In genomic region chr4:4386736-4387392, GRCh38 we compare ENCODE assay signal across 9 cellular contexts. TPM values are rescaled to one million over a fixed set of nuclear protein-coding genes. Genes with fewer than 3 reads are reported as not detected.
DNase-seq lines count a peak whose midpoint lies in the region; ATAC-seq and TF ChIP-seq lines count a peak whose summit lies in the region.
"Had no signal": no experiment of that assay in that cellular context is flagged by ENCODE, and none has a peak within 500 bp of the region (broad histone marks: within the 10 kb centered on the region; RNA-seq: fewer than 3 reads in every experiment).

Gene NSG1 (plus strand): TSS chr4:4387102. CDS start chr4:4387630, 528 bp downstream.

- H3K14ac ChIP-seq in trophoblast cell (ENCODE audit: low read length), result peak within 1 kb of the TSS; percentile 21

- H3K4me2 ChIP-seq in BLaER1 (peak within 1 kb of the TSS; percentile 100), trophoblast cell (ENCODE audit: low read length) (peak within 1 kb of the TSS; percentile 69)

- H2BK5ac ChIP-seq in trophoblast cell (ENCODE audit: low read depth, low read length, poor library complexity), result peak within 1 kb of the TSS; percentile 11

- H3K9me3 ChIP-seq in BLaER1 (no peaks in the 10 kb centered on the region), MG63 (no peaks in the 10 kb centered on the region), trophoblast cell (ENCODE audit: insufficient read depth, low read depth, low read length) (peaks cover 2% of the 10 kb centered on the region)

- intact Hi-C loops in activated T-helper 1 cell treated with anti-CD3 and anti-CD28 coated beads, Interleukin-12 subunit alpha, Interleukin-12 subunit beta, Interleukin-2, Interleukin-4 antibody, amounts not matched to agents 30 ng/mL and 10 ng/mL and 1 ng/mL, durations not matched to agents 14 hours and 24 hours and 36 hours (cut with micrococcal nuclease), result no loop called here

- no peak within 1 kb of the TSS for H3K23ac ChIP-seq in trophoblast cell (ENCODE audit: low read length)

- no peaks in the 10 kb centered on the region for H3K9me3 Mint-ChIP-seq in activated T-helper 1 cell treated with anti-CD3 and anti-CD28 coated beads, Interleukin-12 subunit alpha, Interleukin-12 subunit beta, Interleukin-2, Interleukin-4 antibody, amounts not matched to agents 30 ng/mL and 10 ng/mL and 1 ng/mL, durations not matched to agents 14 hours and 24 hours and 36 hours

- H3K27ac ChIP-seq in BLaER1 (no peak within 1 kb of the TSS), trophoblast cell (ENCODE audit: low read depth, low read length) (no peak within 1 kb of the TSS)

- H2BK120ac ChIP-seq in trophoblast cell (ENCODE audit: insufficient read depth, low read length, poor library complexity), result peak within 1 kb of the TSS; percentile 47

- TF ChIP-seq CTCF in fibroblast of villous mesenchyme (IDR thresholded peaks at IDR 0.05; ENCODE audit: insufficient read depth, low read depth, low read length), result no peak
- TF ChIP-seq CTCF in GM13976 (IDR thresholded peaks at IDR 0.05; ENCODE audit: borderline replicate concordance, control extremely low read depth, extremely low read depth, insufficient read depth, missing control alignments), result no peak

- H3K9ac ChIP-seq in BLaER1 (peak within 1 kb of the TSS; percentile 45; the same call in 1 of the 2 replicates), trophoblast cell (ENCODE audit: low read length) (peak within 1 kb of the TSS; percentile 55)

- peak within 1 kb of the TSS; percentile 48 for H2AFZ ChIP-seq in trophoblast cell (ENCODE audit: insufficient read depth, low read length, poor library complexity)

- peaks cover 44% of the 10 kb centered on the region for H3K27me3 Mint-ChIP-seq in activated T-helper 1 cell treated with anti-CD3 and anti-CD28 coated beads, Interleukin-12 subunit alpha, Interleukin-12 subunit beta, Interleukin-2, Interleukin-4 antibody, amounts not matched to agents 30 ng/mL and 10 ng/mL and 1 ng/mL, durations not matched to agents 14 hours and 24 hours and 36 hours (ENCODE audit: insufficient read depth)

- H3K36me3 Mint-ChIP-seq in activated T-helper 1 cell treated with anti-CD3 and anti-CD28 coated beads, Interleukin-12 subunit alpha, Interleukin-12 subunit beta, Interleukin-2, Interleukin-4 antibody, amounts not matched to agents 30 ng/mL and 10 ng/mL and 1 ng/mL, durations not matched to agents 14 hours and 24 hours and 36 hours (ENCODE audit: low read depth), result no peaks in the 10 kb centered on the region

- H3K36me3 ChIP-seq in BLaER1, result no peaks in the 10 kb centered on the region
- H3K36me3 ChIP-seq in MG63, result no peaks in the 10 kb centered on the region
- peaks cover 4 to 12% of the 10 kb centered on the region in 2 experiments for H3K36me3 ChIP-seq in trophoblast cell (ENCODE audit: control insufficient read depth in 1 of 2, insufficient read depth in 2 of 2, low read length in 2 of 2)

- peak within 1 kb of the TSS; percentile 67 for H4K8ac ChIP-seq in trophoblast cell (ENCODE audit: low read depth, low read length)

- H3K4me3 Mint-ChIP-seq in activated T-helper 1 cell treated with anti-CD3 and anti-CD28 coated beads, Interleukin-12 subunit alpha, Interleukin-12 subunit beta, Interleukin-2, Interleukin-4 antibody, amounts not matched to agents 30 ng/mL and 10 ng/mL and 1 ng/mL, durations not matched to agents 14 hours and 24 hours and 36 hours, result peak within 1 kb of the TSS; percentile 68

- DNase-seq in MG63, result peak; percentile 35
- DNase-seq in activated T-helper 1 cell treated with anti-CD3 and anti-CD28 coated beads, Interleukin-12 subunit alpha, Interleukin-12 subunit beta, Interleukin-2, Interleukin-4 antibody, amounts not matched to agents 30 ng/mL and 10 ng/mL and 1 ng/mL, durations not matched to agents 14 hours and 24 hours and 36 hours (ENCODE audit: low spot score), result no peak
- DNase-seq in fibroblast of villous mesenchyme (ENCODE audit: low read depth), result peak; percentile 27
- peak in 1 of 2 donors; percentile 34 for DNase-seq in trophoblast cell
- DNase-seq in NK-92 (lab: John Stamatoyannopoulos, UW; ENCODE audit: unreplicated experiment), result no peak
- no peak for DNase-seq in GM13976 (ENCODE audit: low spot score)

- H3K4ac ChIP-seq in trophoblast cell (ENCODE audit: low read depth, low read length), result no peak within 1 kb of the TSS

- no peak within 1 kb of the TSS for H3K27ac Mint-ChIP-seq in activated T-helper 1 cell treated with anti-CD3 and anti-CD28 coated beads, Interleukin-12 subunit alpha, Interleukin-12 subunit beta, Interleukin-2, Interleukin-4 antibody, amounts not matched to agents 30 ng/mL and 10 ng/mL and 1 ng/mL, durations not matched to agents 14 hours and 24 hours and 36 hours

- H3K79me2 ChIP-seq in trophoblast cell (ENCODE audit: control insufficient read depth, insufficient read depth, low read length, poor library complexity), result peaks cover 4% of the 10 kb centered on the region

- H3K18ac ChIP-seq in trophoblast cell (ENCODE audit: low read length), result peak within 1 kb of the TSS; percentile 39

- peaks cover 5% of the 10 kb centered on the region for H3K4me1 Mint-ChIP-seq in activated T-helper 1 cell treated with anti-CD3 and anti-CD28 coated beads, Interleukin-12 subunit alpha, Interleukin-12 subunit beta, Interleukin-2, Interleukin-4 antibody, amounts not matched to agents 30 ng/mL and 10 ng/mL and 1 ng/mL, durations not matched to agents 14 hours and 24 hours and 36 hours (ENCODE audit: low read depth)

- peaks cover 28% of the 10 kb centered on the region for H4K20me1 ChIP-seq in BLaER1

- no peak for ATAC-seq in GM18861 (IDR thresholded peaks at IDR 0.05; ENCODE audit: unreplicated experiment)

- no peak within 1 kb of the TSS for H2AK5ac ChIP-seq in trophoblast cell (ENCODE audit: low read length)

- no CpG with 5 or more reads among the region's 87 CpGs for whole genome bisulfite sequencing in trophoblast cell (ENCODE audit: extremely low coverage, insufficient coverage, insufficient read length)

- H3K4me1 ChIP-seq in BLaER1, result peaks cover 29% of the 10 kb centered on the region
- H3K4me1 ChIP-seq in trophoblast cell (ENCODE audit: control insufficient read depth in 1 of 2, insufficient read depth in 2 of 2, low read length in 2 of 2), result peaks cover 14 to 15% of the 10 kb centered on the region in 2 experiments

- peak within 1 kb of the TSS; percentile 56 for H4K12ac ChIP-seq in trophoblast cell (ENCODE audit: low read depth, low read length)

- H3K4me3 ChIP-seq in BLaER1 (peak within 1 kb of the TSS; percentile 76), MG63 (peak within 1 kb of the TSS; percentile 26; the same call in 1 of the 2 replicates), fibroblast of villous mesenchyme (ENCODE audit: low read depth, low read length) (peak within 1 kb of the TSS; percentile 45), trophoblast cell (ENCODE audit: low read depth, low read length) (peak within 1 kb of the TSS; percentile 79)
- H3K4me3 ChIP-seq: lung had no signal

- peaks cover 90% of the 10 kb centered on the region for H3K27me3 ChIP-seq in BLaER1
- peaks cover 17% of the 10 kb centered on the region for H3K27me3 ChIP-seq in MG63
- peaks cover 26% of the 10 kb centered on the region for H3K27me3 ChIP-seq in trophoblast cell (ENCODE audit: insufficient read depth, low read length)

- in situ Hi-C loops in GM13976 (cut with MboI; ENCODE audit: low sequenced_read_pairs, unreplicated experiment), result no loop called here

- peak within 1 kb of the TSS; percentile 78 for H4K91ac ChIP-seq in trophoblast cell (ENCODE audit: low read depth, low read length)

- H2BK12ac ChIP-seq in trophoblast cell (ENCODE audit: low read length), result peak within 1 kb of the TSS; percentile 3

- H3K79me1 ChIP-seq in trophoblast cell (ENCODE audit: low read length), result peaks cover 15% of the 10 kb centered on the region

RNA-seq across cellular contexts. Expression of gene NSG1, which starts in this region (rescaled TPM):
- not detected in 2 replicates for total RNA-seq in MG63 (2014; rRNA removed; shearing (Covaris generic); ENCODE audit: low replicate concordance)
- total RNA-seq in activated T-helper 1 cell treated with anti-CD3 and anti-CD28 coated beads, Interleukin-12 subunit alpha, Interleukin-12 subunit beta, Interleukin-2, Interleukin-4 antibody, amounts not matched to agents 30 ng/mL and 10 ng/mL and 1 ng/mL, durations not matched to agents 14 hours and 24 hours and 36 hours, result 0.18 and 0.27 TPM in 2 replicates
- total RNA-seq in fibroblast of villous mesenchyme, result 0.32 and 0.86 TPM in 2 replicates
- polyA plus RNA-seq in trophoblast cell (2013), result 54.6 and 54.7 TPM in 2 replicates

Comparison
In these comparisons a context has a peak if more than half of its experiments do, and no peak if none do; other contexts are left out.
1. Peak in DNase-seq and H3K4me3 ChIP-seq in MG63; RNA of the gene not detected or under 1 TPM.
2. Peak in DNase-seq and H3K4me3 ChIP-seq in fibroblast of villous mesenchyme; RNA of the gene not detected or under 1 TPM.
3. H3K4me3 ChIP-seq: peak in every context shown above with its lines; median percentile 79 in trophoblast cell; 76 in BLaER1; 45 in fibroblast of villous mesenchyme; 26 in MG63.